ENCODE assay signal across 17 cellular contexts in the genomic region with DNA sequence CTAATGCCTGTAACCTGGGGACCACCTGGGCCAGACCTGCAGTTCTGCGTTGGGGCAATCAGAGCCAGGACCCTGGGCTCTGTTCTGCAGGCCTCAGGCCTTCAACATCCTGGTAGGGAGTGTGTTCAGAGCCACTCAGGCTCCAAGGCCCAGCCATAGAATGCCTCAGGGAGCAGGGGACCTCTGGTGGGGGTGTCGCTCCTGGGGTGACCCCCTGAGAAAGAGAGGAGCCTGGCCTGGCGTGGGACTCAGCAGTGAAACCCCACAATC. TPM values are rescaled to one million over a fixed set of nuclear protein-coding genes. Genes with fewer than 3 reads are reported as not detected.
DNase-seq lines count a peak whose midpoint lies in the region; ATAC-seq and TF ChIP-seq lines count a peak whose summit lies in the region.
"Had no signal": no experiment of that assay in that cellular context is flagged by ENCODE, and none has a peak within 500 bp of the region (broad histone marks: within the 10 kb centered on the region; RNA-seq: fewer than 3 reads in every experiment).

No MANE protein-coding gene starts in this region.

- peaks cover 67% of the 10 kb centered on the region for H3K36me3 ChIP-seq in right atrium auricular region
- H3K36me3 ChIP-seq in gastroesophageal sphincter, result peaks cover 0 to 70% of the 10 kb centered on the region in 2 donors
- peaks cover 0 to 34% (median 13%) of the 10 kb centered on the region in 4 donors for H3K36me3 ChIP-seq in transverse colon

- H3K9me3 ChIP-seq in right atrium auricular region (no peaks in the 10 kb centered on the region), gastroesophageal sphincter (no peaks in the 10 kb centered on the region), transverse colon (no peaks in the 10 kb centered on the region)
- H3K9me3 ChIP-seq: BLaER1 treated with 17β-estradiol and CSF1 and Interleukin-3, amounts not matched to agents 10 nM and 100 nM had no signal

- intact Hi-C loops in left ventricle myocardium superior (cut with micrococcal nuclease) (no loop called here), transverse colon (cut with DNase I; ENCODE audit: low total_unique reads) (no loop called here)

- no peaks in the 10 kb centered on the region for H3K27me3 ChIP-seq in right atrium auricular region
- no peaks in the 10 kb centered on the region for H3K27me3 ChIP-seq in gastroesophageal sphincter
- no peaks in the 10 kb centered on the region for H3K27me3 ChIP-seq in transverse colon
- H3K27me3 ChIP-seq: BLaER1 treated with 17β-estradiol and CSF1 and Interleukin-3, amounts not matched to agents 10 nM and 100 nM had no signal

- H3K27ac ChIP-seq in right atrium auricular region (peak overlapping the region in 1 of 2 donors; percentile 98), RWPE1 (peak overlapping the region; percentile 99), gastroesophageal sphincter (peak overlapping the region in 3 of 4 donors; percentile 65 to 75 (median 75)), transverse colon (no peak overlapping the region)
- H3K27ac ChIP-seq: PC-9 had no signal

- DNase-seq in left ventricle myocardium superior, result peak; percentile 31
- no peak for DNase-seq in right atrium auricular region (ENCODE audit: low spot score)
- no peak for DNase-seq in RWPE1 (ENCODE audit: low spot score)
- no peak for DNase-seq in transverse colon
- DNase-seq in NOMO-1 treated with dmso at 0.1 percent for 144 hours (lab: John Stamatoyannopoulos, UW; ENCODE audit: unreplicated experiment), result no peak
- DNase-seq in LoVo (ENCODE audit: low spot score), result no peak
- DNase-seq in A172 (ENCODE audit: low spot score), result no peak
- DNase-seq: DMS79, H7, NCI-H1436, NCI-H1930, NCI-H345, PC-9 had no signal

- TF ChIP-seq POLR2A in gastroesophageal sphincter (IDR thresholded peaks at IDR 0.05) (no peak), transverse colon (IDR thresholded peaks at IDR 0.05) (peak; percentile 6)

- no peak overlapping the region for H3K4me3 ChIP-seq in right atrium auricular region
- H3K4me3 ChIP-seq in gastroesophageal sphincter, result no peak overlapping the region
- no peak overlapping the region for H3K4me3 ChIP-seq in transverse colon
- H3K4me3 ChIP-seq: BLaER1 treated with 17β-estradiol and CSF1 and Interleukin-3, amounts not matched to agents 10 nM and 100 nM; PC-9 had no signal

- in situ Hi-C loops in transverse colon (cut with MboI; ENCODE audit: low pct_ligation_motif_present in 1 of 4, low pct_unique_long_range_greater_than_20kb in 1 of 4, low sequenced_read_pairs in 3 of 4), result no loop called here

- TF ChIP-seq CTCF in right atrium auricular region (IDR thresholded peaks at IDR 0.05), result no peak
- TF ChIP-seq CTCF in RWPE1 (conservative IDR thresholded peaks at IDR 0.05; ENCODE audit: low read depth), result no peak
- TF ChIP-seq CTCF in gastroesophageal sphincter (IDR thresholded peaks at IDR 0.05), result no peak
- no peak for TF ChIP-seq CTCF in transverse colon (IDR thresholded peaks at IDR 0.05)

- no peak for TF ChIP-seq EP300 in gastroesophageal sphincter (IDR thresholded peaks at IDR 0.05)
- TF ChIP-seq EP300 in transverse colon (IDR thresholded peaks at IDR 0.05; ENCODE audit: low read depth), result no peak

- POLR2A ChIA-PET in RWPE1 (lab: Yijun Ruan, JAX; ENCODE audit: low non-redundant PET), result no interaction called here

- H3K4me1 ChIP-seq in right atrium auricular region (peaks cover 0 to 56% of the 10 kb centered on the region in 2 donors), gastroesophageal sphincter (peaks cover 0 to 55% (median 14%) of the 10 kb centered on the region in 3 donors), transverse colon (peaks cover 10 to 13% (median 11%) of the 10 kb centered on the region in 4 donors)

- no CpG with 5 or more reads among the region's 3 CpGs for WGBS in gastroesophageal sphincter (ENCODE audit: low coverage in 1 of 2), 2 donors
- 97% methylated on average over 3 of the region's 3 CpGs; no CpG with 5 or more reads in 1 of the 2 donors for WGBS in transverse colon (ENCODE audit: low coverage in 1 of 2), 2 donors

- CTCF ChIA-PET in RWPE1 (lab: Yijun Ruan, JAX), result interaction anchor here (1.0 kb wide), 1 partner anchor 30 kb away, joined by 4 read pairs; no protein-coding TSS in a partner anchor

- no peak for ATAC-seq in left ventricle myocardium superior
- no peak for ATAC-seq in gastroesophageal sphincter
- ATAC-seq: CD8-positive, alpha-beta T cell had no signal

RNA-seq across cellular contexts. Expression of gene UCKL1, which starts 12.5 kb away (rescaled TPM):
- 59.9 TPM for total RNA-seq in left ventricle myocardium superior
- total RNA-seq in right atrium auricular region, result 10 to 100 TPM; 25.9 to 27.6 TPM
- 10 to 100 TPM; 19.8 to 27.7 (median 22.6) TPM for total RNA-seq in gastroesophageal sphincter
- total RNA-seq in transverse colon, result 100 to 1,000 TPM in 1 of 4 donors, 10 to 100 TPM in 3; 41.1 to 189 (median 68.5) TPM
- 27.2 and 27.6 TPM in 2 replicates for total RNA-seq in A172 (2014; rRNA removed; shearing (Covaris generic))

RNA-seq across cellular contexts. Expression of gene ZNF512B, which starts 26.0 kb away (rescaled TPM):
- total RNA-seq in left ventricle myocardium superior (14.0 TPM), right atrium auricular region (1 to 10 TPM; 7.0 to 8.3 TPM), gastroesophageal sphincter (10 to 100 TPM in 2 of 4 donors, 1 to 10 TPM in 2; 9.0 to 13.8 (median 10.0) TPM), transverse colon (1 to 10 TPM; 1.8 to 5.2 (median 2.1) TPM)
- total RNA-seq in A172 (2014; rRNA removed; shearing (Covaris generic)), result 16.8 and 17.0 TPM in 2 replicates

RNA-seq across cellular contexts. Expression of gene SAMD10, which starts 35.7 kb away (rescaled TPM):
- total RNA-seq in left ventricle myocardium superior (6.4 TPM), right atrium auricular region (1 to 10 TPM; 3.1 to 3.7 TPM), gastroesophageal sphincter (1 to 10 TPM in 2 of 4 donors, under 1 TPM in 2; 0.62 to 4.6 (median 1.9) TPM), transverse colon (10 to 100 TPM in 3 of 4 donors, 1 to 10 TPM in 1; 5.9 to 86.2 (median 19.4) TPM)
- total RNA-seq in A172 (2014; rRNA removed; shearing (Covaris generic)), result 0.77 TPM in 1 of 2 replicates, not detected in the other
- total RNA-seq: SK-MEL-5 had no signal

RNA-seq across cellular contexts. Expression of gene PRPF6, which starts 37.2 kb away (rescaled TPM):
- total RNA-seq in left ventricle myocardium superior, result 50.6 TPM
- total RNA-seq in right atrium auricular region, result 10 to 100 TPM; 32.9 to 43.6 TPM
- total RNA-seq in gastroesophageal sphincter, result 10 to 100 TPM; 53.7 to 73.0 (median 67.6) TPM
- 10 to 100 TPM; 29.2 to 55.7 (median 51.8) TPM for total RNA-seq in transverse colon
- 74.2 and 74.7 TPM in 2 replicates for total RNA-seq in A172 (2014; rRNA removed; shearing (Covaris generic))

RNA-seq across cellular contexts. Expression of gene DNAJC5, which starts 48.8 kb away (rescaled TPM):
- total RNA-seq in left ventricle myocardium superior (47.3 TPM), right atrium auricular region (10 to 100 TPM; 41.2 to 43.8 TPM), gastroesophageal sphincter (10 to 100 TPM; 44.7 to 70.6 (median 47.6) TPM), transverse colon (10 to 100 TPM; 59.9 to 77.3 (median 71.4) TPM)
- total RNA-seq in A172 (2014; rRNA removed; shearing (Covaris generic)), result 48.1 and 50.2 TPM in 2 replicates

Comparison
In these comparisons a context has a peak if more than half of its experiments do, and no peak if none do; other contexts are left out.
1. H3K27ac ChIP-seq: peak in RWPE1 (single experiment) and gastroesophageal sphincter (3 of 4); none in transverse colon (0 of 4).